ENCODE assay signal across 24 cellular contexts in the genomic region with DNA sequence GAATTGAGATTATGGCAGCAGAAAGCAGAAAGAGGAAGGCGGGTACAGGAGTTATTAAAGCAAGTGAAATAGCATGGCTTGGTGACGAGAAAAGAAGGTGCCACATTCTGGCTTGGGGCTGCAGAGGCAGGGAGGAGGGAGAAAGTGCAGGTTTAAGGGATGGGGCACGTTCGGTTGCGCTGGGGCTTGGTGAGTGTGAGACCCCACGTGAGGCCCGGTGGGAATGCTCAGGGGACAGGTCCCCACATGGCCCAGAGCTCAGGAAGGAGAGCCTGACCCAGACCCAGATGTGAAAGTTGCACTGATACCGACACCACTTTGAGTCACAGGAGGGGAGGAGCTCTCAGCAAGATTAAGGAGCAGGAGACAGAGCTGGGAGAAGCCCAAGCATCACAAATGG.
"Had no signal": no experiment of that assay in that cellular context is flagged by ENCODE, and none has a peak within 500 bp of the region (broad histone marks: within the 10 kb centered on the region; RNA-seq: fewer than 3 reads in every experiment).

No MANE protein-coding gene starts in this region.

- H3K4me1 Mint-ChIP-seq: endodermal cell had no signal

- H3K27me3 Mint-ChIP-seq: dendritic cell treated with granulocyte-macrophage colony-stimulating factor and Interleukin-4, amounts not matched to agents 40 ng/mL and 50 ng/mL, for 4 days had no signal

- H3K27ac Mint-ChIP-seq: dendritic cell treated with granulocyte-macrophage colony-stimulating factor and Interleukin-4, amounts not matched to agents 40 ng/mL and 50 ng/mL, for 4 days; effector memory CD8-positive, alpha-beta T cell; endodermal cell had no signal

- H3K4me3 ChIP-seq: colonic mucosa, coronary artery, dorsolateral prefrontal cortex, esophagus muscularis mucosa, esophagus squamous epithelium, gastrocnemius medialis, gastroesophageal sphincter, heart left ventricle, heart right ventricle had no signal

- H3K4me1 ChIP-seq: colonic mucosa, esophagus muscularis mucosa, esophagus squamous epithelium, foreskin keratinocyte, gastrocnemius medialis, gastroesophageal sphincter, heart left ventricle, heart right ventricle had no signal

- H3K27ac ChIP-seq: colonic mucosa, coronary artery, dorsolateral prefrontal cortex, epithelial cell of prostate, esophagus muscularis mucosa, esophagus squamous epithelium, foreskin keratinocyte, gastrocnemius medialis, gastroesophageal sphincter, heart left ventricle, heart right ventricle had no signal

- H3K27me3 ChIP-seq: colonic mucosa, esophagus muscularis mucosa, esophagus squamous epithelium, foreskin keratinocyte, gastrocnemius medialis had no signal

- H3K4me3 Mint-ChIP-seq: dendritic cell treated with granulocyte-macrophage colony-stimulating factor and Interleukin-4, amounts not matched to agents 40 ng/mL and 50 ng/mL, for 4 days; effector memory CD8-positive, alpha-beta T cell; endodermal cell had no signal

- H3K9me3 ChIP-seq: colonic mucosa, esophagus muscularis mucosa, esophagus squamous epithelium, gastrocnemius medialis, heart left ventricle, heart right ventricle had no signal

- DNase-seq: colonic mucosa; cortex of kidney; dermis blood vessel endothelial cell; dorsolateral prefrontal cortex; effector CD4-positive, alpha-beta T cell; effector CD8-positive, alpha-beta T cell; effector memory CD4-positive, alpha-beta T cell; effector memory CD8-positive, alpha-beta T cell; endodermal cell; erythroblast; esophagus squamous epithelium; foreskin fibroblast; foreskin keratinocyte; foreskin melanocyte; gastrocnemius medialis; glutamatergic neuron; head of caudate nucleus; heart left ventricle; heart right ventricle had no signal

- H3K9me3 Mint-ChIP-seq: dendritic cell treated with granulocyte-macrophage colony-stimulating factor and Interleukin-4, amounts not matched to agents 40 ng/mL and 50 ng/mL, for 4 days; endodermal cell had no signal

- H3K36me3 ChIP-seq: colonic mucosa, esophagus muscularis mucosa, esophagus squamous epithelium, gastrocnemius medialis, gastroesophageal sphincter, heart left ventricle, heart right ventricle had no signal
